In the genomic region with DNA sequence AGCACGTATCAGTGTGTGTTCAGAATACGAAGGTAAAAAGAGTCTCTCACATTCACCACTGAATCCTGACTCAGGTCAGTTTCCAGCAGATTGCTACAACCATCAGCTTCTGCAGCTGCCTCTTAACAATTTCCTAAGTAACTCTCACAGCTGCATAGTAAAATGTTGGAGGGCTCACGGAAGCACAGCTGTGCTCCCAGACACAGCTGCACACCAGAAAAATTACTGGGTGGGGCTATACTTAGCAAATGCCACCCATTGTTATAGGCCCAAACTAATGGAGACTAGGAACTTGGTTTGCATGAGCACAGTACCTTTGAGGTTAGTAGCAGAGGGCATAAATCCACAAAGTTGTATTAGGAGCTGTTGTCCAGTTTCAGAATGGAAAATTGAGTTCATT, we compare ENCODE assay signal across 11 cellular contexts.
"Had no signal": no experiment of that assay in that cellular context is flagged by ENCODE, and none has a peak within 500 bp of the region (broad histone marks: within the 10 kb centered on the region; RNA-seq: fewer than 3 reads in every experiment).

No MANE protein-coding gene starts in this region.

- H3K36me3 ChIP-seq: tibial artery, uterus had no signal

- H3K9me3 ChIP-seq: body of pancreas, tibial artery, uterus had no signal

- H3K4me1 ChIP-seq: body of pancreas, tibial artery, uterus had no signal

- DNase-seq: activated naive CD4-positive, alpha-beta T cell treated with anti-CD3 and anti-CD28 coated beads, Interleukin-2, amount 50 U/mL, for 16 hours; amniotic stem cell; body of pancreas; endodermal cell; foreskin fibroblast; left colon; retina; tibial artery; uterus had no signal

- H3K4me3 ChIP-seq: body of pancreas, tibial artery, uterus had no signal

- ATAC-seq: body of pancreas; esophagus mucosa; left colon; stimulated activated memory B cell treated with anti-CD40 and anti-IgM and Interleukin-4, amounts not matched to agents 10 μg/mL and 1 μg/mL and 100 μg/mL, for 72 hours had no signal

- H3K27me3 ChIP-seq: body of pancreas, tibial artery, uterus had no signal

- H3K27ac ChIP-seq: body of pancreas, tibial artery, uterus had no signal
